In genomic region chr17:27496005-27496404, GRCh38 we compare ENCODE assay signal across 13 cellular contexts. TPM values are rescaled to one million over a fixed set of nuclear protein-coding genes. Genes with fewer than 3 reads are reported as not detected.
A peak's percentile ranks its signal among the peaks of the same experiment; 100 is the strongest.
DNase-seq lines count a peak whose midpoint lies in the region; ATAC-seq, FAIRE-seq and TF ChIP-seq lines count a peak whose summit lies in the region.
"Had no signal": no experiment of that assay in that cellular context is flagged by ENCODE, and none has a peak within 500 bp of the region (broad histone marks: within the 10 kb centered on the region; RNA-seq: fewer than 3 reads in every experiment).

No MANE protein-coding gene starts in this region.

- CTCF ChIA-PET in activated B cell treated with CpG ODN at 0.5 μM for 24 hours (lab: Charles Lee), result interaction anchor here (1.1 kb wide), 1 partner anchor 38 kb away, joined by 4 read pairs; no protein-coding TSS in a partner anchor

- H3K27me3 Mint-ChIP-seq in CD14-positive monocyte (ENCODE audit: low read depth in 3 of 3) (no peaks in the 10 kb centered on the region), activated B cell treated with CpG ODN at 0.5 μM for 24 hours (no peaks in the 10 kb centered on the region)

- H3K9me3 ChIP-seq in pancreas, result no peaks in the 10 kb centered on the region
- H3K9me3 ChIP-seq: BE2C had no signal

- H3K36me3 Mint-ChIP-seq in CD14-positive monocyte (peaks cover 24 to 40% of the 10 kb centered on the region in 2 donors), activated B cell treated with CpG ODN at 0.5 μM for 24 hours (ENCODE audit: low read depth) (peaks cover 15% of the 10 kb centered on the region)

- H3K9me3 Mint-ChIP-seq in CD14-positive monocyte (peaks cover 0 to 6% (median 3%) of the 10 kb centered on the region in 7 donors), activated B cell treated with CpG ODN at 0.5 μM for 24 hours (peaks cover 5% of the 10 kb centered on the region)

- POLR2A ChIA-PET in activated B cell treated with CpG ODN at 0.5 μM for 24 hours (lab: Charles Lee), result interaction anchor here (1.1 to 1.9 kb wide), 2 partner anchors 22 to 50 kb away, joined by 4 to 5 read pairs; no protein-coding TSS in a partner anchor

- FAIRE-seq in pancreas (lab: Jason Lieb, UNC) (no peak), RCC 7860 (lab: Jason Lieb, UNC) (no peak)

- H3K27ac Mint-ChIP-seq in CD14-positive monocyte (peak overlapping the region in 4 of 7 donors; percentile 4 to 95 (median 50)), activated B cell treated with CpG ODN at 0.5 μM for 24 hours (peak overlapping the region; percentile 60)

- no peaks in the 10 kb centered on the region for H3K36me3 ChIP-seq in pancreas
- H3K36me3 ChIP-seq: BE2C had no signal

- no peak for ATAC-seq in activated B cell treated with CpG ODN at 0.5 μM for 24 hours (ENCODE audit: low read depth)
- no peak for ATAC-seq in pancreas
- no peak for ATAC-seq in activated CD4-positive, CD25-positive, alpha-beta regulatory T cell treated with anti-CD3 and anti-CD28 coated beads, Interleukin-2, amount 50 U/mL, for 24 hours
- no peak for ATAC-seq in HG03045 (IDR thresholded peaks at IDR 0.05; ENCODE audit: unreplicated experiment)

- no peak overlapping the region for H3K4me3 Mint-ChIP-seq in CD14-positive monocyte
- H3K4me3 Mint-ChIP-seq in activated B cell treated with CpG ODN at 0.5 μM for 24 hours, result no peak overlapping the region

- no peaks in the 10 kb centered on the region for H3K27me3 ChIP-seq in pancreas
- H3K27me3 ChIP-seq: BE2C had no signal

- H3K4me3 ChIP-seq in pancreas, result peak overlapping the region; percentile 7 to 60 (median 42)
- H3K4me3 ChIP-seq: lung had no signal

- H3K27ac ChIP-seq in pancreas, result peak overlapping the region; percentile 79 to 97 (median 93)

- intact Hi-C loops in CD14-positive monocyte (cut with micrococcal nuclease), result no loop called here
- intact Hi-C loops in activated B cell treated with CpG ODN at 0.5 μM for 24 hours (cut with micrococcal nuclease), result loop anchor here (1.0 kb wide), 1 partner anchor 10 kb away; no protein-coding TSS in a partner anchor
- intact Hi-C loops in pancreas (cut with DNase I), result no loop called here

- H3K4me1 ChIP-seq in pancreas, result peaks cover 33 to 60% (median 59%) of the 10 kb centered on the region in 3 donors
- H3K4me1 ChIP-seq: BE2C had no signal

- 24 to 26% methylated on average over 5 of the region's 5 CpGs for WGBS in pancreas, 2 donors

- DNase-seq in CD14-positive monocyte (ENCODE audit: low spot score), result no peak
- peak; percentile 39 for DNase-seq in GM20000 (ENCODE audit: low spot score)
- no peak for DNase-seq in activated B cell treated with CpG ODN at 0.5 μM for 24 hours
- no peak for DNase-seq in pancreas
- no peak for DNase-seq in RCC 7860 (ENCODE audit: low spot score)
- DNase-seq in OCI-M1 (lab: John Stamatoyannopoulos, UW), result no peak
- DNase-seq: activated CD8-positive, alpha-beta memory T cell treated with anti-CD3 and anti-CD28 coated beads, Interleukin-2, amount 50 U/mL, for 48 hours; BE2C; GF-D8; NCI-H510A had no signal

- H3K4me1 Mint-ChIP-seq in CD14-positive monocyte (peaks cover 59% of the 10 kb centered on the region), activated B cell treated with CpG ODN at 0.5 μM for 24 hours (peaks cover 35% of the 10 kb centered on the region)

- TF ChIP-seq CTCF in CD14-positive monocyte (IDR thresholded peaks at IDR 0.05) (no peak), GM20000 (IDR thresholded peaks at IDR 0.05; ENCODE audit: extremely low read depth, missing control alignments) (no peak), activated B cell treated with CpG ODN at 0.5 μM for 24 hours (IDR thresholded peaks at IDR 0.05) (no peak), pancreas (IDR thresholded peaks at IDR 0.05) (no peak)

RNA-seq across cellular contexts. Expression of gene KSR1, which starts 39.8 kb away (rescaled TPM):
- polyA plus RNA-seq in CD14-positive monocyte (1 to 10 TPM; 1.2 to 4.2 TPM), pancreas (100 to 1,000 TPM in 1 of 2 donors, 10 to 100 TPM in 1; 98.3 to 139 TPM)
- total RNA-seq in activated B cell treated with CpG ODN at 0.5 μM for 24 hours (90.1 and 114 TPM in 2 replicates), pancreas (100 to 1,000 TPM in 4 of 6 donors, 10 to 100 TPM in 2; 68.2 to 134 (median 103) TPM)
